In the genomic region with DNA sequence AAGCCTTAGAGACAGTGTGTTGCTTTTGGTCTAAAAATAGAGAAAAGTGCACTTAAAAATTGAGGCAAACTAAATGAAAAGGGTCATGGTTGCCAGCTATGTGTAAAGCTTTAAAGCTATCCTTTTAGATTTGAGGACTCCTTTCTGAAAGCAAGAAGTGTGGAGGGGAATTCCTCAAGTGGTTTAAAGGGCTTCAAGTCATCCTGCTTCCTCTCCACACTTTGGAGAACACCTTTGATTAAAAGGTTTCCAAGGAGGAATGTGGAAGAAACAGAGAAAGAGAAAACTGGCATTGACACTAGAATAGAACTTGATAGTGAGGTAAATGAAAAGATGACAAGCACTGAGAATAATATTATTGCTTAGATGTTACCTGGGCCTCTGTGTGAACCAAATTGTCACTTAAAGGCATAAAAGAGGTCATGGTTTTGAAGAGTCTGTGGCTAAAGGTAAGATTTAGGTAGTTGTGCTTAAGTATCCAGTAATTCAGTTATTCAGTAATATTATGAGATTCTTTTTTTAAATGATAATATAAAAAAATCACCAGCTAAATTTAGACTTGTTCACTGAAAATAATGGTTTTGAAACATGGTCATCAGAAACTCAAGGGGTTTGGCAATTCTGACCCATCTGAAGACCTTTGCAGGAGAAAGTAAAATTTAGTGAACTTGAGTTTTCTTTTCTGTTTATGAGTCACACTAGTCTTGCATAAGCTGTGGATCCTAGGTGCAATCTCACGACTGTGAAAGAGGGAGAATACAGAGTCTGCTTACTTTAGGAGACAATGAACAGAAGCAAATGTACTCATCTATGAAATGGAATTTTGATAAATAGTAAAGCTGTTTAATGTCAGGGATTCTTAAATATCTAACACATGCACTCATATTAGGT, we compare ENCODE assay signal across 13 cellular contexts.
DNase-seq lines count a peak whose midpoint lies in the region; ATAC-seq, FAIRE-seq and TF ChIP-seq lines count a peak whose summit lies in the region.
"Had no signal": no experiment of that assay in that cellular context is flagged by ENCODE, and none has a peak within 500 bp of the region (broad histone marks: within the 10 kb centered on the region; RNA-seq: fewer than 3 reads in every experiment).

No MANE protein-coding gene starts in this region.

- no peak overlapping the region for H3K27ac ChIP-seq in RWPE1
- H3K27ac ChIP-seq: gastrocnemius medialis, lower lobe of right lung, psoas muscle had no signal

- FAIRE-seq in GM12892 (lab: Jason Lieb, UNC): no peak

- POLR2A ChIA-PET in RWPE1 (lab: Yijun Ruan, JAX; ENCODE audit: low non-redundant PET): no interaction called here

- no peak for TF ChIP-seq POLR2A in GM12892 (IDR thresholded peaks at IDR 0.05; ENCODE audit: low read depth, low read length)

- CTCF ChIA-PET in RWPE1 (lab: Yijun Ruan, JAX): interaction anchor here (0.6 kb wide), 2 partner anchors 144 to 394 kb away, joined by 3 to 5 read pairs; no protein-coding TSS in a partner anchor

- peak; percentile 37 for DNase-seq in RWPE1 (ENCODE audit: low spot score)
- DNase-seq in skeletal muscle cell (ENCODE audit: low read depth): peak; percentile 90
- DNase-seq in D341Med (ENCODE audit: low spot score): no peak
- no peak for DNase-seq in GM12892 (ENCODE audit: insufficient read length)
- DNase-seq in foreskin melanocyte: no peak
- DNase-seq: central memory CD4-positive, alpha-beta T cell; gastrocnemius medialis; lower lobe of right lung; NCI-H526; psoas muscle had no signal

- TF ChIP-seq CTCF in RWPE1 (conservative IDR thresholded peaks at IDR 0.05; ENCODE audit: low read depth): no peak

- no peak overlapping the region for H3K4me3 ChIP-seq in skeletal muscle cell (ENCODE audit: low read depth, low read length)
- H3K4me3 ChIP-seq: gastrocnemius medialis, lower lobe of right lung, psoas muscle had no signal

- ATAC-seq in GM19452 (IDR thresholded peaks at IDR 0.05; ENCODE audit: unreplicated experiment) (peak; percentile 61), HG03064 (IDR thresholded peaks at IDR 0.05; ENCODE audit: low read depth, unreplicated experiment) (peak; percentile 64), GM19455 (IDR thresholded peaks at IDR 0.05; ENCODE audit: unreplicated experiment) (no peak)
- ATAC-seq: gastrocnemius medialis, lower lobe of right lung, psoas muscle had no signal

Comparison
In these comparisons a context has a peak if more than half of its experiments do, and no peak if none do; other contexts are left out.
1. DNase-seq: peak in RWPE1 (single experiment) and skeletal muscle cell (single experiment); none in D341Med (single experiment), GM12892 (single experiment) and foreskin melanocyte (single experiment).